In the genomic region with DNA sequence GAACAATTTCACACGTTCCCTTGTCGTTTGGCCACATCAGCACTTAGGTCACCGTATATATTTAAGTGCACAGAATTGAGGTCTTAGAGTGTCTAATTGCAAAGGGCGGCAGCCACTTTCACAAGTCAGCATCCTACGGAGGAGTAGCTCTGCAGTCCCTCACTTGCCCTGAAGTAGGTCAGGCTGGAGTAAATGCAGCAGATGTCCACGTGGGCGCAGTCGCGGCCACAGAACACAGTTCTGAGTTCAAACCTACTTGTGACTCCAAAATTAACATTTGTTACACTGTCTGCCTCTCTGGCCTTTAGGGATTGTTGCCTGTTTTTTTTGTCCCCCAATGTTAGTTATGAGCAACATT, we compare ENCODE assay signal across 8 cellular contexts.
DNase-seq lines count a peak whose midpoint lies in the region; ATAC-seq, FAIRE-seq and TF ChIP-seq lines count a peak whose summit lies in the region.

No MANE protein-coding gene starts in this region.

- no peaks in the 10 kb centered on the region for H3K9me3 Mint-ChIP-seq in activated naive CD8-positive, alpha-beta T cell treated with anti-CD3 and anti-CD28 coated beads for 36 hours

- no peaks in the 10 kb centered on the region for H3K27me3 ChIP-seq in ascending aorta
- peaks cover 0 to 5% of the 10 kb centered on the region in 2 donors for H3K27me3 ChIP-seq in left lung

- ATAC-seq in HG02798 (IDR thresholded peaks at IDR 0.05; ENCODE audit: poor library complexity, unreplicated experiment) (peak; percentile 46), left lung (peak; percentile 25), GM19455 (IDR thresholded peaks at IDR 0.05; ENCODE audit: unreplicated experiment) (no peak)

- DNase-seq in DMS79 (lab: John Stamatoyannopoulos, UW) (peak; percentile 9), ascending aorta (ENCODE audit: low spot score in 2 of 2) (no peak), left lung (no peak), GM19239 (ENCODE audit: insufficient read length, low spot score) (no peak), midbrain (lab: John Stamatoyannopoulos, UW) (no peak)
- no peak for DNase-seq in activated naive CD8-positive, alpha-beta T cell treated with anti-CD3 and anti-CD28 coated beads for 36 hours

- H3K36me3 Mint-ChIP-seq in activated naive CD8-positive, alpha-beta T cell treated with anti-CD3 and anti-CD28 coated beads for 36 hours, result no peaks in the 10 kb centered on the region

- no peaks in the 10 kb centered on the region for H3K9me3 ChIP-seq in ascending aorta
- H3K9me3 ChIP-seq in left lung, result no peaks in the 10 kb centered on the region

- peak in 2 of 3 experiments; percentile 35 to 45 for TF ChIP-seq CTCF in ascending aorta (IDR thresholded peaks at IDR 0.05)
- no peak for TF ChIP-seq CTCF in left lung (IDR thresholded peaks at IDR 0.05)

- peak overlapping the region in 1 of 2 donors; percentile 51 for H3K4me3 ChIP-seq in ascending aorta
- no peak overlapping the region for H3K4me3 ChIP-seq in left lung

- no peak overlapping the region for H3K27ac ChIP-seq in ascending aorta
- no peak overlapping the region for H3K27ac ChIP-seq in left lung

- H3K36me3 ChIP-seq in ascending aorta (no peaks in the 10 kb centered on the region), left lung (no peaks in the 10 kb centered on the region)

- H3K27ac Mint-ChIP-seq in activated naive CD8-positive, alpha-beta T cell treated with anti-CD3 and anti-CD28 coated beads for 36 hours, result no peak overlapping the region

- H3K4me1 ChIP-seq in ascending aorta, result no peaks in the 10 kb centered on the region
- H3K4me1 ChIP-seq in left lung, result peaks cover 0 to 4% of the 10 kb centered on the region in 2 donors

- FAIRE-seq in GM19239 (lab: Jason Lieb, UNC), result no peak

- H3K4me3 Mint-ChIP-seq in activated naive CD8-positive, alpha-beta T cell treated with anti-CD3 and anti-CD28 coated beads for 36 hours, result no peak overlapping the region

- intact Hi-C loops in ascending aorta (cut with DNase I) (loop anchor here (1.0 kb wide), 1 partner anchor 799 kb away; no protein-coding TSS in a partner anchor), left lung (cut with DNase I) (loop anchor here in 1 of 2 donors (5.0 kb wide), 1 partner anchor 803 kb away; no protein-coding TSS in a partner anchor)

- H3K27me3 Mint-ChIP-seq in activated naive CD8-positive, alpha-beta T cell treated with anti-CD3 and anti-CD28 coated beads for 36 hours, result no peaks in the 10 kb centered on the region

- peaks cover 4% of the 10 kb centered on the region for H3K4me1 Mint-ChIP-seq in activated naive CD8-positive, alpha-beta T cell treated with anti-CD3 and anti-CD28 coated beads for 36 hours

Comparison
In these comparisons a context has a peak if more than half of its experiments do, and no peak if none do; other contexts are left out.
1. CTCF ChIP-seq: peak in ascending aorta (2 of 3); none in left lung (0 of 2).